ENCODE assay signal across 8 cellular contexts in genomic region chr13:48585456-48585840, GRCh38. TPM values are rescaled to one million over a fixed set of nuclear protein-coding genes. Genes with fewer than 3 reads are reported as not detected.
A peak's percentile ranks its signal among the peaks of the same experiment; 100 is the strongest.
DNase-seq lines count a peak whose midpoint lies in the region; ATAC-seq and TF ChIP-seq lines count a peak whose summit lies in the region.
"Had no signal": no experiment of that assay in that cellular context is flagged by ENCODE, and none has a peak within 500 bp of the region (broad histone marks: within the 10 kb centered on the region; RNA-seq: fewer than 3 reads in every experiment).

No MANE protein-coding gene starts in this region.

- CTCF ChIA-PET in activated CD4-positive, alpha-beta T cell treated with anti-CD3 and anti-CD28 coated beads for 36 hours (lab: Charles Lee): interaction anchor here (0.6 to 3.8 kb wide), 2 partner anchors 92 to 183 kb away, joined by 3 to 19 read pairs; no protein-coding TSS in a partner anchor

- H3K9ac ChIP-seq in iPS-15b (ENCODE audit: low read depth, low read length): peak overlapping the region; percentile 17
- H3K9ac ChIP-seq: parathyroid adenoma had no signal

- H3K4me1 ChIP-seq in iPS-15b (ENCODE audit: control insufficient read depth, insufficient read depth, low read length) (peaks cover 7% of the 10 kb centered on the region), osteoblast (ENCODE audit: insufficient read depth, low read length) (peaks cover 22% of the 10 kb centered on the region)
- H3K4me1 ChIP-seq: parathyroid adenoma had no signal

- H3K4me3 Mint-ChIP-seq in activated CD4-positive, alpha-beta T cell treated with anti-CD3 and anti-CD28 coated beads for 36 hours: no peak overlapping the region

- TF ChIP-seq CTCF in osteoblast (IDR thresholded peaks at IDR 0.05; ENCODE audit: extremely low read depth, low read depth, low read length): no peak

- no peak for ATAC-seq in activated CD4-positive, alpha-beta T cell treated with anti-CD3 and anti-CD28 coated beads for 36 hours
- no peak for ATAC-seq in GM21367 (IDR thresholded peaks at IDR 0.05; ENCODE audit: unreplicated experiment)

- H2AFZ ChIP-seq in osteoblast (ENCODE audit: low read length): no peak overlapping the region
- H2AFZ ChIP-seq: parathyroid adenoma had no signal

- no peak overlapping the region for H3K4me3 ChIP-seq in iPS-15b (ENCODE audit: low read depth, low read length)
- H3K4me3 ChIP-seq in osteoblast (ENCODE audit: insufficient read depth, low read length): no peak overlapping the region

- H3K4me1 Mint-ChIP-seq in activated CD4-positive, alpha-beta T cell treated with anti-CD3 and anti-CD28 coated beads for 36 hours: peaks cover 12% of the 10 kb centered on the region

- no peaks in the 10 kb centered on the region for H3K9me3 ChIP-seq in iPS-15b (ENCODE audit: control insufficient read depth, insufficient read depth, low read length)
- H3K9me3 ChIP-seq in osteoblast (ENCODE audit: low read depth, low read length): no peaks in the 10 kb centered on the region

- H3K27ac Mint-ChIP-seq in activated CD4-positive, alpha-beta T cell treated with anti-CD3 and anti-CD28 coated beads for 36 hours: no peak overlapping the region

- no peaks in the 10 kb centered on the region for H3K27me3 ChIP-seq in iPS-15b (ENCODE audit: control insufficient read depth, insufficient read depth, low read length)
- peaks cover 15% of the 10 kb centered on the region for H3K27me3 ChIP-seq in osteoblast (ENCODE audit: insufficient read depth, low read length)

- H3K4me2 ChIP-seq in osteoblast (ENCODE audit: insufficient read depth, low read length): no peak overlapping the region

- intact Hi-C loops in activated CD4-positive, alpha-beta T cell treated with anti-CD3 and anti-CD28 coated beads for 36 hours (cut with DNase I, micrococcal nuclease): no loop called here

- H3K27ac ChIP-seq in angular gyrus (ENCODE audit: low read depth, low read length): peak overlapping the region; percentile 4
- H3K27ac ChIP-seq in osteoblast (ENCODE audit: low read depth, low read length): no peak overlapping the region
- H3K27ac ChIP-seq: parathyroid adenoma had no signal

- no peaks in the 10 kb centered on the region for H4K20me1 ChIP-seq in osteoblast (ENCODE audit: insufficient read depth, low read length)

- no peaks in the 10 kb centered on the region for H3K9me3 Mint-ChIP-seq in activated CD4-positive, alpha-beta T cell treated with anti-CD3 and anti-CD28 coated beads for 36 hours (ENCODE audit: low read depth)

- H3K36me3 Mint-ChIP-seq in activated CD4-positive, alpha-beta T cell treated with anti-CD3 and anti-CD28 coated beads for 36 hours (ENCODE audit: low read depth): no peaks in the 10 kb centered on the region

- no peaks in the 10 kb centered on the region for H3K36me3 ChIP-seq in iPS-15b (ENCODE audit: control insufficient read depth, insufficient read depth, low read length)
- H3K36me3 ChIP-seq in osteoblast (ENCODE audit: insufficient read depth, low read length): no peaks in the 10 kb centered on the region

- no peaks in the 10 kb centered on the region for H3K79me2 ChIP-seq in osteoblast (ENCODE audit: insufficient read depth, low read length)
- H3K79me2 ChIP-seq: parathyroid adenoma had no signal

- H3K27me3 Mint-ChIP-seq in activated CD4-positive, alpha-beta T cell treated with anti-CD3 and anti-CD28 coated beads for 36 hours: peaks cover 10% of the 10 kb centered on the region

- POLR2A ChIA-PET in activated CD4-positive, alpha-beta T cell treated with anti-CD3 and anti-CD28 coated beads for 36 hours (lab: Charles Lee): no interaction called here

- DNase-seq in KG1 (lab: John Stamatoyannopoulos, UW): peak; percentile 13
- peak; percentile 42 for DNase-seq in stromal cell of bone marrow (ENCODE audit: low read depth)
- no peak for DNase-seq in activated CD4-positive, alpha-beta T cell treated with anti-CD3 and anti-CD28 coated beads for 36 hours
- DNase-seq in osteoblast (ENCODE audit: insufficient read length, low spot score, missing footprints): no peak

RNA-seq across cellular contexts. Expression of gene RCBTB2, which starts 52.6 kb away (rescaled TPM):
- 1 to 10 TPM; 1.1 to 1.6 TPM for total RNA-seq in activated CD4-positive, alpha-beta T cell treated with anti-CD3 and anti-CD28 coated beads for 36 hours
- total RNA-seq in osteoblast: 10.5 and 11.8 TPM in 2 replicates

Comparison
In these comparisons a context has a peak if more than half of its experiments do, and no peak if none do; other contexts are left out.
1. DNase-seq: peak in KG1 (single experiment) and stromal cell of bone marrow (single experiment); none in activated CD4-positive, alpha-beta T cell treated with anti-CD3 and anti-CD28 coated beads for 36 hours (single experiment) and osteoblast (single experiment).